In genomic region chr16:3152273-3153076, GRCh38 we compare ENCODE assay signal across 9 cellular contexts. TPM values are rescaled to one million over a fixed set of nuclear protein-coding genes. Genes with fewer than 3 reads are reported as not detected.
DNase-seq lines count a peak whose midpoint lies in the region; ATAC-seq, FAIRE-seq and TF ChIP-seq lines count a peak whose summit lies in the region.
"Had no signal": no experiment of that assay in that cellular context is flagged by ENCODE, and none has a peak within 500 bp of the region (broad histone marks: within the 10 kb centered on the region; RNA-seq: fewer than 3 reads in every experiment).

No MANE protein-coding gene starts in this region.

- DNase-seq in D721Med (ENCODE audit: insufficient read length, low spot score) (no peak), esophagus muscularis mucosa (ENCODE audit: extremely low spot score) (peak; percentile 98)
- peak; percentile 81 for DNase-seq in activated T-cell treated with anti-CD3 and anti-CD28 coated beads, Interleukin-2, amount 50 U/mL, for 1 hour
- DNase-seq in stimulated activated CD8-positive, alpha-beta memory T cell treated with anti-CD3 and anti-CD28 coated beads, Interleukin-7, amount 100 ng/mL, for 24 hours (ENCODE audit: low read depth), result peak; percentile 86

- peak overlapping the region; percentile 39 for H3K27ac ChIP-seq in OCI-LY3 (ENCODE audit: low read length)
- peak overlapping the region; percentile 60 to 79 (median 77) for H3K27ac ChIP-seq in esophagus muscularis mucosa (replicated peaks in 1 of 4)
- H3K27ac ChIP-seq in muscle layer of duodenum (ENCODE audit: low read length), result no peak overlapping the region

- FAIRE-seq in D721Med (lab: Jason Lieb, UNC), result no peak

- peak overlapping the region; percentile 43; the same call in 1 of the 2 replicates for H2AFZ ChIP-seq in OCI-LY3 (ENCODE audit: low read depth, low read length)

- WGBS in esophagus muscularis mucosa, result 1% methylated on average over 43 of the region's 46 CpGs

- H3K4me3 ChIP-seq in OCI-LY3 (ENCODE audit: low read length), result peak overlapping the region; percentile 85
- peak overlapping the region; percentile 65 to 74 (median 72) for H3K4me3 ChIP-seq in esophagus muscularis mucosa
- H3K4me3 ChIP-seq in muscle layer of duodenum (ENCODE audit: low read depth in 1 of 2, low read length in 2 of 2), result peak overlapping the region; percentile 52 to 67

- no peaks in the 10 kb centered on the region for H4K20me1 ChIP-seq in OCI-LY3 (ENCODE audit: insufficient read depth, low read length)

- peak; percentile 46 for TF ChIP-seq CTCF in D721Med (IDR thresholded peaks at IDR 0.05; ENCODE audit: insufficient read depth, missing control alignments)
- peak; percentile 59 for TF ChIP-seq CTCF in OCI-LY3 (IDR thresholded peaks at IDR 0.05; ENCODE audit: low read depth, low read length)
- TF ChIP-seq CTCF in esophagus muscularis mucosa (IDR thresholded peaks at IDR 0.05), result peak; percentile 36 to 55 (median 38)

- H3K36me3 Mint-ChIP-seq in IgD-negative memory B cell, result no peaks in the 10 kb centered on the region

- no peak for TF ChIP-seq POLR2A in esophagus muscularis mucosa (IDR thresholded peaks at IDR 0.05; ENCODE audit: low read depth)

- no peak for ATAC-seq in GM18861 (IDR thresholded peaks at IDR 0.05; ENCODE audit: unreplicated experiment)

- H3K27ac Mint-ChIP-seq in IgD-negative memory B cell, result peak overlapping the region; percentile 95 to 100 (median 99)

- peaks cover 0 to 10% (median 0%) of the 10 kb centered on the region in 3 donors for H3K9me3 Mint-ChIP-seq in IgD-negative memory B cell

- H3K4me1 Mint-ChIP-seq in IgD-negative memory B cell, result peaks cover 14 to 32% (median 22%) of the 10 kb centered on the region in 3 donors

- H3K9ac ChIP-seq in OCI-LY3 (ENCODE audit: low read length), result peak overlapping the region; percentile 40

- H3K27me3 Mint-ChIP-seq in IgD-negative memory B cell, result peaks cover 1% of the 10 kb centered on the region

- H3K36me3 ChIP-seq in OCI-LY3 (replicated peaks; ENCODE audit: low read depth, low read length), result no peaks in the 10 kb centered on the region
- no peaks in the 10 kb centered on the region for H3K36me3 ChIP-seq in esophagus muscularis mucosa
- H3K36me3 ChIP-seq in muscle layer of duodenum (ENCODE audit: control insufficient read depth in 1 of 2, insufficient read depth in 2 of 2, low read length in 2 of 2), result no peaks in the 10 kb centered on the region

- no peak for TF ChIP-seq EP300 in esophagus muscularis mucosa (IDR thresholded peaks at IDR 0.05)

- intact Hi-C loops in esophagus muscularis mucosa (cut with DNase I), result no loop called here

- H3K79me2 ChIP-seq in OCI-LY3 (ENCODE audit: low read length), result no peaks in the 10 kb centered on the region

- H3K4me2 ChIP-seq in OCI-LY3 (ENCODE audit: low read length), result peak overlapping the region; percentile 81

- no peaks in the 10 kb centered on the region for H3K9me3 ChIP-seq in OCI-LY3 (ENCODE audit: insufficient read depth, low read length)
- H3K9me3 ChIP-seq in esophagus muscularis mucosa, result no peaks in the 10 kb centered on the region
- H3K9me3 ChIP-seq in muscle layer of duodenum (ENCODE audit: control insufficient read depth in 1 of 2, low read length in 2 of 2), result peaks cover 0 to 4% of the 10 kb centered on the region in 2 donors

- peaks cover 6% of the 10 kb centered on the region; the same call in 1 of the 2 replicates for H3K4me1 ChIP-seq in OCI-LY3 (ENCODE audit: low read length)
- peaks cover 20 to 44% (median 39%) of the 10 kb centered on the region in 4 donors for H3K4me1 ChIP-seq in esophagus muscularis mucosa
- peaks cover 2 to 17% of the 10 kb centered on the region in 2 donors for H3K4me1 ChIP-seq in muscle layer of duodenum (ENCODE audit: control insufficient read depth in 1 of 2, insufficient read depth in 2 of 2, low read length in 2 of 2)

- H3K27me3 ChIP-seq in OCI-LY3 (ENCODE audit: low read depth, low read length), result no peaks in the 10 kb centered on the region
- H3K27me3 ChIP-seq in esophagus muscularis mucosa, result no peaks in the 10 kb centered on the region
- H3K27me3 ChIP-seq in muscle layer of duodenum (ENCODE audit: low read depth, low read length), result no peaks in the 10 kb centered on the region

- H3K4me3 Mint-ChIP-seq in IgD-negative memory B cell, result peak overlapping the region; percentile 76 to 96 (median 90)

RNA-seq across cellular contexts. Expression of gene ZNF213, which starts 17.6 kb away (rescaled TPM):
- polyA plus RNA-seq in IgD-negative memory B cell, result 1.9 TPM
- 10 to 100 TPM in 3 of 4 donors, 1 to 10 TPM in 1; 8.4 to 18.3 (median 13.5) TPM for total RNA-seq in esophagus muscularis mucosa

RNA-seq across cellular contexts. Expression of gene OR1F1, which starts 35.5 kb away (rescaled TPM):
- not detected for polyA plus RNA-seq in IgD-negative memory B cell
- not detected for total RNA-seq in esophagus muscularis mucosa
- polyA plus RNA-seq: adipose tissue had no signal

RNA-seq across cellular contexts. Expression of gene ZNF205, which starts 40.1 kb away (rescaled TPM):
- polyA plus RNA-seq in IgD-negative memory B cell, result not detected
- total RNA-seq in esophagus muscularis mucosa, result 10 to 100 TPM; 10.6 to 25.0 (median 17.1) TPM

RNA-seq across cellular contexts. Expression of gene ZSCAN10, which starts 53.4 kb away (rescaled TPM):
- not detected for polyA plus RNA-seq in IgD-negative memory B cell
- not detected for total RNA-seq in esophagus muscularis mucosa
- polyA plus RNA-seq: adipose tissue had no signal
